16 cellular contexts compared by ENCODE assay signal in the genomic region with DNA sequence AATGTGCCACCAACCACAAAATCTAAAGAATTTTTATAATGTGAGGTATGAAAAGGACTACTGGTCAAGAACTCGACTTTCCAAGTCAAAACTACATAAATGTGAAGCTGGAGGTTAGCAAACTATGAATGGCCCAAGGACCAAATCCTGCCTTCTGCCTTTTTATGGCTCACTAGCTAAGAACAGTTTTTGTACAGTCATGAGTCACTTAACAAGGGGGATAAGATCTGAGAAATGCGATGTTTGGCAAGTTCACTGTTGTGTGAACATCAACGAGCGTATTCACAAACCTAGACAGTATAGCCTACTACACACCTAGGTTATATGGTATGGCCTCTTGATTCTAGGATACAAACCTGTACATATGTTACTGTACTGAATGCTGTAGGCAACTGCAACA. TPM values are rescaled to one million over a fixed set of nuclear protein-coding genes. Genes with fewer than 3 reads are reported as not detected.
DNase-seq lines count a peak whose midpoint lies in the region; ATAC-seq and TF ChIP-seq lines count a peak whose summit lies in the region.
"Had no signal": no experiment of that assay in that cellular context is flagged by ENCODE, and none has a peak within 500 bp of the region (broad histone marks: within the 10 kb centered on the region; RNA-seq: fewer than 3 reads in every experiment).

No MANE protein-coding gene starts in this region.

- peak; percentile 30 for ATAC-seq in SK-N-SH treated with all-trans-retinoic acid at 6 μM for 48 hours
- no peak for ATAC-seq in GM18498 (IDR thresholded peaks at IDR 0.05; ENCODE audit: unreplicated experiment)
- ATAC-seq: activated CD4-positive, alpha-beta T cell treated with anti-CD3 and anti-CD28 coated beads for 36 hours; left colon had no signal

- 37 to 45% methylated on average over 4 of the region's 4 CpGs for WGBS in GM23248 (ENCODE audit: low coverage in 1 of 2, low lambda C conversion rate in 2 of 2, missing lambda C conversion rate in 2 of 2), 2 experiments
- 16% methylated on average over 4 of the region's 4 CpGs for WGBS in smooth muscle cell (ENCODE audit: low lambda C conversion rate)

- no peak overlapping the region for H2AFZ ChIP-seq in GM23248
- H2AFZ ChIP-seq in smooth muscle cell (ENCODE audit: low read depth): no peak overlapping the region
- H2AFZ ChIP-seq: PC-9 had no signal

- H3K27me3 ChIP-seq in GM23248 (replicated peaks; ENCODE audit: insufficient read depth): no peaks in the 10 kb centered on the region
- no peaks in the 10 kb centered on the region for H3K27me3 ChIP-seq in smooth muscle cell (ENCODE audit: low read depth)
- H3K27me3 ChIP-seq: heart left ventricle had no signal

- peaks cover 100% of the 10 kb centered on the region for H3K79me2 ChIP-seq in GM23248 (ENCODE audit: insufficient read depth)
- H3K79me2 ChIP-seq in smooth muscle cell (ENCODE audit: low read depth): peaks cover 100% of the 10 kb centered on the region

- DNase-seq in GM23248 (peak; percentile 83), fibroblast of pulmonary artery (ENCODE audit: low read depth) (peak; percentile 65), smooth muscle cell (lab: John Stamatoyannopoulos, UW; ENCODE audit: unreplicated experiment) (no peak), RPMI8226 (no peak), germinal center (ENCODE audit: low spot score) (no peak)
- DNase-seq: activated CD4-positive, alpha-beta T cell treated with anti-CD3 and anti-CD28 coated beads for 36 hours; activated T-cell treated with anti-CD3 and anti-CD28 coated beads, Interleukin-2, amount 50 U/mL, for 1 hour; effector CD8-positive, alpha-beta T cell; heart left ventricle; left colon; NCI-H1092; nephron progenitor cell; PC-9 had no signal

- H3K27ac ChIP-seq in GM23248 (peak overlapping the region; percentile 33), smooth muscle cell (ENCODE audit: low read depth) (peak overlapping the region; percentile 64)
- H3K27ac ChIP-seq: PC-9 had no signal

- peaks cover 94% of the 10 kb centered on the region for H3K4me1 ChIP-seq in GM23248 (ENCODE audit: insufficient read depth)
- peaks cover 35% of the 10 kb centered on the region for H3K4me1 ChIP-seq in smooth muscle cell (ENCODE audit: low read depth)

- H4K20me1 ChIP-seq in GM23248 (ENCODE audit: insufficient read depth) (peaks cover 49% of the 10 kb centered on the region), smooth muscle cell (ENCODE audit: low read depth) (peaks cover 100% of the 10 kb centered on the region)

- H3K9me3 ChIP-seq in GM23248 (ENCODE audit: low read depth) (no peaks in the 10 kb centered on the region), smooth muscle cell (replicated peaks; ENCODE audit: low read depth) (no peaks in the 10 kb centered on the region)
- H3K9me3 ChIP-seq: heart left ventricle had no signal

- peak overlapping the region; percentile 35 for H3K4me2 ChIP-seq in GM23248 (ENCODE audit: unreplicated experiment)
- H3K4me2 ChIP-seq in smooth muscle cell: peak overlapping the region; percentile 74
- H3K4me2 ChIP-seq: PC-9 had no signal

- H3K9ac ChIP-seq in GM23248: no peak overlapping the region
- no peak overlapping the region for H3K9ac ChIP-seq in smooth muscle cell (ENCODE audit: low read depth)

- H3F3A ChIP-seq in GM23248 (ENCODE audit: insufficient read depth) (peaks cover 63% of the 10 kb centered on the region), smooth muscle cell (ENCODE audit: low read depth) (peaks cover 18% of the 10 kb centered on the region)

- in situ Hi-C loops in GM23248 (cut with MboI): no loop called here

- H3K4me3 ChIP-seq in GM23248: no peak overlapping the region
- H3K4me3 ChIP-seq in fibroblast of pulmonary artery (replicated peaks; ENCODE audit: low read depth, low read length): no peak overlapping the region
- H3K4me3 ChIP-seq in smooth muscle cell: no peak overlapping the region
- H3K4me3 ChIP-seq: heart left ventricle, PC-9 had no signal

- 0 out of 2 replicates have a peak, but pooled peaks cover under 1% of the 10 kb centered on the region for H3K36me3 ChIP-seq in GM23248 (ENCODE audit: low read depth)
- peaks cover 2% of the 10 kb centered on the region for H3K36me3 ChIP-seq in smooth muscle cell (ENCODE audit: low read depth)

- TF ChIP-seq CTCF in fibroblast of pulmonary artery (IDR thresholded peaks at IDR 0.05; ENCODE audit: low read length, missing control alignments) (no peak), smooth muscle cell (IDR thresholded peaks at IDR 0.05; ENCODE audit: borderline replicate concordance, insufficient read depth, poor library complexity, severe bottlenecking) (no peak)

- no peaks in the 10 kb centered on the region for H3K9me2 ChIP-seq in GM23248 (ENCODE audit: insufficient read depth)

TF ChIP-seq in SK-N-SH treated with all-trans-retinoic acid at 6 μM for 48 hours, 23 proteins besides CTCF, POLR2A, EP300 and RAD21:
- TF ChIP-seq CSRNP3 (CRISPR knock-in tag; IDR thresholded peaks at IDR 0.05) (no peak), TCF4 (CRISPR knock-in tag; IDR thresholded peaks at IDR 0.05; ENCODE audit: borderline replicate concordance) (no peak), TOX (CRISPR knock-in tag; IDR thresholded peaks at IDR 0.05; ENCODE audit: borderline replicate concordance) (no peak), TSHZ2 (CRISPR knock-in tag; IDR thresholded peaks at IDR 0.05) (no peak), GLIS3 (CRISPR knock-in tag; IDR thresholded peaks at IDR 0.05) (no peak)

RNA-seq across cellular contexts. Expression of gene FERMT2, which starts 28.2 kb away (rescaled TPM):
- 217 and 256 TPM in 2 replicates for total RNA-seq in GM23248 (2014; rRNA removed; shearing (Covaris generic))
- 124 and 126 TPM in 2 replicates for polyA plus RNA-seq in GM23248 (2016; fragmentation: Nextera tagmentation; extraction: Ambion mirVana)
- total RNA-seq in smooth muscle cell: 271 and 287 TPM in 2 replicates
- 112 and 113 TPM in 2 replicates for polyA plus RNA-seq in smooth muscle cell
- total RNA-seq: HT-29 had no signal

Comparison
In these comparisons a context has a peak if more than half of its experiments do, and no peak if none do; other contexts are left out.
1. DNase-seq: peak in GM23248 (single experiment) and fibroblast of pulmonary artery (single experiment); none in smooth muscle cell (single experiment), RPMI8226 (single experiment) and germinal center (single experiment).